11 cellular contexts compared by ENCODE assay signal in genomic region chr14:50045837-50046236, GRCh38.
DNase-seq lines count a peak whose midpoint lies in the region; ATAC-seq and TF ChIP-seq lines count a peak whose summit lies in the region.
"Had no signal": no experiment of that assay in that cellular context is flagged by ENCODE, and none has a peak within 500 bp of the region (broad histone marks: within the 10 kb centered on the region; RNA-seq: fewer than 3 reads in every experiment).

No MANE protein-coding gene starts in this region.

- H3K4me1 Mint-ChIP-seq in CD14-positive monocyte (peaks cover 51% of the 10 kb centered on the region), natural killer cell (peaks cover 55 to 59% of the 10 kb centered on the region in 2 donors)

- H2AFZ ChIP-seq in OCI-LY1 (ENCODE audit: low read length) (no peak overlapping the region), mammary epithelial cell (ENCODE audit: low read depth, low read length) (peak overlapping the region; percentile 84)

- in situ Hi-C loops in mammary epithelial cell (cut with MboI; ENCODE audit: low sequenced_read_pairs in 2 of 2) (no loop called here), KBM-7 (cut with MboI; ENCODE audit: low pct_unique_long_range_greater_than_20kb, low sequenced_read_pairs) (no loop called here)

- DNase-seq in CD14-positive monocyte (ENCODE audit: low spot score) (no peak), mammary epithelial cell (no peak), natural killer cell (no peak), KBM-7 (no peak), GM03348 (ENCODE audit: low spot score) (no peak)
- DNase-seq: NCI-H345 had no signal

- H3K4me3 ChIP-seq in OCI-LY1 (ENCODE audit: low read depth, low read length, poor library complexity, severe bottlenecking) (no peak overlapping the region), mammary epithelial cell (replicated peaks in 1 of 3; ENCODE audit: insufficient read depth in 1 of 3, low read depth in 2 of 3, low read length in 3 of 3) (no peak overlapping the region)
- H3K4me3 ChIP-seq: GM12878 had no signal

- H4K20me1 ChIP-seq in OCI-LY1 (ENCODE audit: insufficient read depth, low read length) (no peaks in the 10 kb centered on the region), mammary epithelial cell (ENCODE audit: insufficient read depth, low read length) (no peaks in the 10 kb centered on the region)

- H3K4me3 Mint-ChIP-seq in CD14-positive monocyte (no peak overlapping the region), natural killer cell (peak overlapping the region; percentile 63)

- H3F3A ChIP-seq in OCI-LY1 (ENCODE audit: insufficient read depth, low read length): no peaks in the 10 kb centered on the region

- H3K4me2 ChIP-seq in OCI-LY1 (ENCODE audit: low read length) (no peak overlapping the region), mammary epithelial cell (ENCODE audit: insufficient read depth, low read depth, low read length) (no peak overlapping the region)

- H3K27me3 ChIP-seq in OCI-LY1 (ENCODE audit: insufficient read depth, low read length) (no peaks in the 10 kb centered on the region), mammary epithelial cell (ENCODE audit: insufficient read depth, low read length) (no peaks in the 10 kb centered on the region)

- H3K9me3 ChIP-seq in OCI-LY1 (ENCODE audit: low read length) (no peaks in the 10 kb centered on the region), mammary epithelial cell (replicated peaks; ENCODE audit: insufficient read depth, low read length) (no peaks in the 10 kb centered on the region)

- H3K36me3 Mint-ChIP-seq in CD14-positive monocyte (peaks cover 16 to 17% of the 10 kb centered on the region in 2 donors), natural killer cell (no peaks in the 10 kb centered on the region)

- TF ChIP-seq CTCF in CD14-positive monocyte (IDR thresholded peaks at IDR 0.05): no peak
- no peak for TF ChIP-seq CTCF in OCI-LY1 (IDR thresholded peaks at IDR 0.05; ENCODE audit: low read length)
- TF ChIP-seq CTCF in mammary epithelial cell (conservative IDR thresholded peaks at IDR 0.05 in 1 of 2, IDR thresholded peaks at IDR 0.05 in 1 of 2; ENCODE audit: extremely low read depth in 1 of 2, insufficient read depth in 1 of 2, low read depth in 1 of 2, low read length in 2 of 2): no peak
- no peak for TF ChIP-seq CTCF in natural killer cell (IDR thresholded peaks at IDR 0.05)

- no peaks in the 10 kb centered on the region for H3K9me2 ChIP-seq in OCI-LY1 (ENCODE audit: low read depth, low read length)

- no peak overlapping the region for H3K9ac ChIP-seq in OCI-LY1 (ENCODE audit: low read length)
- H3K9ac ChIP-seq in mammary epithelial cell (ENCODE audit: insufficient read depth, low read length): no peak overlapping the region

- intact Hi-C loops in CD14-positive monocyte (cut with micrococcal nuclease): no loop called here
- intact Hi-C loops in mammary epithelial cell (cut with micrococcal nuclease): no loop called here
- intact Hi-C loops in natural killer cell (cut with micrococcal nuclease): loop anchor here (1.0 to 2.0 kb wide), 4 partner anchors 15 to 105 kb away; no protein-coding TSS in a partner anchor

- peak overlapping the region; percentile 60 for H3K27ac ChIP-seq in OCI-LY1 (ENCODE audit: low read depth, low read length, poor library complexity, severe bottlenecking)
- H3K27ac ChIP-seq in mammary epithelial cell (ENCODE audit: insufficient read depth, low read depth, low read length): peak overlapping the region; percentile 73

- WGBS in mammary epithelial cell (ENCODE audit: low coverage, missing lambda C conversion rate): 100% methylated on average over 2 of the region's 2 CpGs

- no peaks in the 10 kb centered on the region for H3K79me2 ChIP-seq in OCI-LY1 (ENCODE audit: insufficient read depth, low read length)
- no peaks in the 10 kb centered on the region for H3K79me2 ChIP-seq in mammary epithelial cell (ENCODE audit: insufficient read depth, low read length)

- H3K9me3 Mint-ChIP-seq in CD14-positive monocyte (peaks cover 0 to 3% (median 0%) of the 10 kb centered on the region in 7 donors), natural killer cell (no peaks in the 10 kb centered on the region)

- CTCF ChIA-PET in mammary epithelial cell (lab: Charles Lee; ENCODE audit: low non-redundant PET): no interaction called here

- dilution Hi-C loops in mammary epithelial cell (cut with HindIII; ENCODE audit: low sequenced_read_pairs): no loop called here

- H3K27ac Mint-ChIP-seq in CD14-positive monocyte (peak overlapping the region; percentile 92 to 99 (median 96)), natural killer cell (peak overlapping the region; percentile 96 to 99)
- H3K27ac Mint-ChIP-seq: progenitor cell of endocrine pancreas had no signal

- BruUV-seq in mammary epithelial cell (replicated peaks; lab: Mats Ljungman, UMichigan): no TSS peak

- H3K4me1 ChIP-seq in OCI-LY1 (ENCODE audit: insufficient read depth, low read length, severe bottlenecking) (peaks cover 41% of the 10 kb centered on the region), mammary epithelial cell (ENCODE audit: insufficient read depth, low read length) (peaks cover 28% of the 10 kb centered on the region)

- H3K36me3 ChIP-seq in OCI-LY1 (ENCODE audit: insufficient read depth, low read length) (no peaks in the 10 kb centered on the region), mammary epithelial cell (ENCODE audit: insufficient read depth, low read length) (no peaks in the 10 kb centered on the region)

- ATAC-seq in natural killer cell (no peak), HG03442 (IDR thresholded peaks at IDR 0.05; ENCODE audit: unreplicated experiment) (no peak), GM21786 (IDR thresholded peaks at IDR 0.05; ENCODE audit: unreplicated experiment) (no peak)

- H3K27me3 Mint-ChIP-seq in CD14-positive monocyte (ENCODE audit: low read depth in 3 of 3) (peaks cover 0 to 7% (median 0%) of the 10 kb centered on the region in 3 donors), natural killer cell (ENCODE audit: low read depth in 2 of 2) (no peaks in the 10 kb centered on the region)
- H3K27me3 Mint-ChIP-seq: progenitor cell of endocrine pancreas had no signal
